31 cellular contexts compared by ENCODE assay signal in genomic region chr15:66107070-66107469, GRCh38.
"Had no signal": no experiment of that assay in that cellular context is flagged by ENCODE, and none has a peak within 500 bp of the region (broad histone marks: within the 10 kb centered on the region; RNA-seq: fewer than 3 reads in every experiment).

No MANE protein-coding gene starts in this region.

- H3K4me1 ChIP-seq: adrenal gland, breast epithelium, Peyer's patch had no signal

- H3K27ac Mint-ChIP-seq: activated CD4-positive, alpha-beta T cell treated with anti-CD3 and anti-CD28 coated beads, Interleukin-2, amount 10 ng/mL, durations not matched to agents 24 days and 14 days; activated CD8-positive, alpha-beta T cell treated with anti-CD3 and anti-CD28 coated beads, Interleukin-2, amount 10 ng/mL, durations not matched to agents 7 days and 5 days; activated naive CD4-positive, alpha-beta T cell treated with anti-CD3 and anti-CD28 coated beads, Interleukin-2, amount 50 U/mL, for 24 hours; activated T-cell treated with anti-CD3 and anti-CD28 coated beads, Interleukin-2, amount 50 U/mL, for 24 hours; activated T-helper 2 cell treated with anti-CD3 and anti-CD28 coated beads, Interferon-gamma antibody, Interleukin-2, Interleukin-4, amounts not matched to agents 10 μg/mL and 5 μg/mL and 100 μg/mL, durations not matched to agents 14 hours and 24 hours and 36 hours; T-helper 1 cell treated with Interleukin-12 subunit alpha and Interleukin-12 subunit beta and Interleukin-4 antibody, amounts not matched to agents 30 μg/mL and 1 μg/mL, for 36 hours; T-helper 2 cell treated with Interferon-gamma antibody and Interleukin-4, amounts not matched to agents 5 μg/mL and 100 μg/mL, for 36 hours had no signal

- H3K9ac ChIP-seq: KMS-11 had no signal

- DNase-seq: activated CD4-positive, alpha-beta T cell treated with anti-CD3 and anti-CD28 coated beads, Interleukin-2, amount 10 ng/mL, durations not matched to agents 24 days and 14 days; activated CD4-positive, alpha-beta T cell treated with anti-CD3 and anti-CD28 coated beads, Interleukin-2, amount 50 U/mL, for 4 hours; activated CD8-positive, alpha-beta T cell treated with anti-CD3 and anti-CD28 coated beads, Interleukin-2, amount 10 ng/mL, durations not matched to agents 7 days and 5 days; activated gamma-delta T cell; activated naive CD4-positive, alpha-beta T cell treated with Interleukin-2 at 50 U/mL for 16 hours; activated T-cell treated with anti-CD3 and anti-CD28 coated beads, Interleukin-2, amount 50 U/mL, for 24 hours; adrenal gland; body of pancreas; MM.1S; MV-4-11; NCI-H1092; NCI-H1436 treated with DMSO at 0.1 percent for 48 hours; NCI-H1694 treated with DMSO at 0.1 percent for 48 hours; NCI-H2029; NCI-H510A; NCI-H526; NCI-H748 treated with DMSO at 0.1 percent for 48 hours; NK-92 treated with Interleukin-12 subunit alpha and Interleukin-12 subunit beta, amount 100 ng/mL, for 24 hours; PC-3; Peyer's patch; Right ventricle myocardium superior; RPMI8226 had no signal

- H3K36me3 ChIP-seq: adrenal gland, breast epithelium, Peyer's patch had no signal

- H3K4me1 Mint-ChIP-seq: activated CD4-positive, alpha-beta T cell treated with anti-CD3 and anti-CD28 coated beads, Interleukin-2, amount 10 ng/mL, durations not matched to agents 24 days and 14 days; activated naive CD4-positive, alpha-beta T cell treated with anti-CD3 and anti-CD28 coated beads, Interleukin-2, amount 50 U/mL, for 24 hours had no signal

- H3K27me3 ChIP-seq: adrenal gland, body of pancreas, Peyer's patch had no signal

- H3K9me3 Mint-ChIP-seq: activated CD4-positive, alpha-beta T cell treated with anti-CD3 and anti-CD28 coated beads, Interleukin-2, amount 10 ng/mL, durations not matched to agents 24 days and 14 days; activated naive CD4-positive, alpha-beta T cell treated with anti-CD3 and anti-CD28 coated beads, Interleukin-2, amount 50 U/mL, for 24 hours; activated T-cell treated with anti-CD3 and anti-CD28 coated beads, Interleukin-2, amount 50 U/mL, for 24 hours; activated T-helper 2 cell treated with anti-CD3 and anti-CD28 coated beads, Interferon-gamma antibody, Interleukin-2, Interleukin-4, amounts not matched to agents 10 μg/mL and 5 μg/mL and 100 μg/mL, durations not matched to agents 14 hours and 24 hours and 36 hours; T-helper 1 cell treated with Interleukin-12 subunit alpha and Interleukin-12 subunit beta and Interleukin-4 antibody, amounts not matched to agents 30 μg/mL and 1 μg/mL, for 36 hours; T-helper 2 cell treated with Interferon-gamma antibody and Interleukin-4, amounts not matched to agents 5 μg/mL and 100 μg/mL, for 36 hours had no signal

- H3K36me3 Mint-ChIP-seq: activated naive CD4-positive, alpha-beta T cell treated with anti-CD3 and anti-CD28 coated beads, Interleukin-2, amount 50 U/mL, for 24 hours had no signal

- H3K27ac ChIP-seq: adrenal gland, body of pancreas, breast epithelium, KMS-11, Peyer's patch, SK-N-MC had no signal

- FAIRE-seq: astrocyte, TTC549 had no signal

- H3K4me3 Mint-ChIP-seq: activated CD4-positive, alpha-beta T cell treated with anti-CD3 and anti-CD28 coated beads, Interleukin-2, amount 10 ng/mL, durations not matched to agents 24 days and 14 days; activated CD8-positive, alpha-beta T cell treated with anti-CD3 and anti-CD28 coated beads, Interleukin-2, amount 10 ng/mL, durations not matched to agents 7 days and 5 days; activated naive CD4-positive, alpha-beta T cell treated with anti-CD3 and anti-CD28 coated beads, Interleukin-2, amount 50 U/mL, for 24 hours; activated T-cell treated with anti-CD3 and anti-CD28 coated beads, Interleukin-2, amount 50 U/mL, for 24 hours; T-helper 1 cell treated with Interleukin-12 subunit alpha and Interleukin-12 subunit beta and Interleukin-4 antibody, amounts not matched to agents 30 μg/mL and 1 μg/mL, for 36 hours; T-helper 2 cell treated with Interferon-gamma antibody and Interleukin-4, amounts not matched to agents 5 μg/mL and 100 μg/mL, for 36 hours had no signal

- H3K9me3 ChIP-seq: adrenal gland, body of pancreas, breast epithelium, Peyer's patch had no signal

- H3K4me3 ChIP-seq: adrenal gland, body of pancreas, breast epithelium, Peyer's patch, SK-N-MC had no signal

- ATAC-seq: activated CD8-positive, alpha-beta T cell treated with anti-CD3 and anti-CD28 coated beads, Interleukin-2, amount 10 ng/mL, durations not matched to agents 7 days and 5 days; body of pancreas; PC-3 had no signal

- H3K4me2 ChIP-seq: KMS-11 had no signal
